1 cellular context compared by ENCODE assay signal in the genomic region with DNA sequence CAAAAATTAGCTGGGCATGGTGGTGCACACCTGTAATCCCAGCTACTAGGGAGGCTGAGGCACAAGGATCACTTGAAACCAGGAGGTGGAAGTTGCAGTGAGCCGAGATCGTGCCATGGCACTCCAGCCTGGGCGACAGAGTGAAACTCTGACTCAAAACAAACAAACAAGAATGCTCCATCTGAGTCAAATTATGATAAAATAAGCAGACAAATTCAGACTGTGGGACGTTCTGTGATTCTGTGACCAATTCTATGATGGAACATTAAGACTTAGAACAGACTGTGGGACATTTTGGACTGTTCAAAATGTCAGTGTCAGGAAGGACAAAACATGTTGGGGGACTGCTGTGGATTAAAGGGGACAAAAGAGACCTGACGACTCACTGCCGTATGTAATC. TPM values are rescaled to one million over a fixed set of nuclear protein-coding genes. Genes with fewer than 3 reads are reported as not detected.
"Had no signal": no experiment of that assay in that cellular context is flagged by ENCODE, and none has a peak within 500 bp of the region (broad histone marks: within the 10 kb centered on the region; RNA-seq: fewer than 3 reads in every experiment).

No MANE protein-coding gene starts in this region.

RNA-seq across cellular contexts. Expression of a gene that starts 52.7 kb away (rescaled TPM):
- total RNA-seq: activated T-helper 1 cell treated with anti-CD3 and anti-CD28 coated beads, Interleukin-12 subunit alpha, Interleukin-12 subunit beta, Interleukin-2, Interleukin-4 antibody, amounts not matched to agents 30 ng/mL and 10 ng/mL and 1 ng/mL, durations not matched to agents 14 hours and 24 hours and 36 hours had no signal
